ENCODE assay signal across 1 cellular context in genomic region chr9:136840877-136841645, GRCh38.
TF ChIP-seq lines count a peak whose summit lies in the region.

No MANE protein-coding gene starts in this region.

TF ChIP-seq in HepG2, 621 proteins besides CTCF, POLR2A, EP300 and RAD21 (continued from another document and continues in another):
- TF ChIP-seq ZFP62 (CRISPR knock-in tag; IDR thresholded peaks at IDR 0.05) (no peak), ZNF441 (CRISPR knock-in tag; IDR thresholded peaks at IDR 0.05; ENCODE audit: borderline replicate concordance) (no peak), RAD51 (IDR thresholded peaks at IDR 0.05; ENCODE audit: borderline replicate concordance) (no peak), HMGXB4 (CRISPR knock-in tag; IDR thresholded peaks at IDR 0.05; ENCODE audit: borderline replicate concordance in 1 of 2, low read depth in 1 of 2) (0 out of 4 replicates have a peak, but pooled peaks of 1 of the 2 experiments have one; percentile 37), TCF7L2 (IDR thresholded peaks at IDR 0.05; ENCODE audit: low read depth, low read length) (no peak), NCOR1 (IDR thresholded peaks at IDR 0.05; ENCODE audit: borderline replicate concordance, low read length) (no peak), IRX3 (CRISPR knock-in tag; IDR thresholded peaks at IDR 0.05; ENCODE audit: borderline replicate concordance, low read depth) (0 out of 2 replicates have a peak, but pooled peaks have one; percentile 51), BCL3 (CRISPR knock-in tag; IDR thresholded peaks at IDR 0.05) (no peak; the same call in 1 of the 2 replicates), RARA (CRISPR knock-in tag; IDR thresholded peaks at IDR 0.05) (no peak), DMAP1 (CRISPR knock-in tag; IDR thresholded peaks at IDR 0.05) (no peak; the same call in 1 of the 2 replicates), ATRX (CRISPR knock-in tag; IDR thresholded peaks at IDR 0.05; ENCODE audit: borderline replicate concordance) (no peak), ETV5 (CRISPR knock-in tag; IDR thresholded peaks at IDR 0.05; ENCODE audit: borderline replicate concordance) (no peak), ZNF30 (CRISPR knock-in tag; IDR thresholded peaks at IDR 0.05) (no peak), SMC3 (IDR thresholded peaks at IDR 0.05; ENCODE audit: low read length) (no peak), JDP2 (CRISPR knock-in tag; IDR thresholded peaks at IDR 0.05; ENCODE audit: borderline replicate concordance) (no peak), HES4 (CRISPR knock-in tag; IDR thresholded peaks at IDR 0.05; ENCODE audit: borderline replicate concordance) (no peak), MYC (CRISPR knock-in tag; IDR thresholded peaks at IDR 0.05; ENCODE audit: borderline replicate concordance) (no peak), RNF2 (conservative IDR thresholded peaks at IDR 0.05; ENCODE audit: low read depth) (no peak), ZNF709 (CRISPR knock-in tag; IDR thresholded peaks at IDR 0.05) (no peak), MED13 (CRISPR knock-in tag; IDR thresholded peaks at IDR 0.05) (no peak), ZUFSP (CRISPR knock-in tag; IDR thresholded peaks at IDR 0.05; ENCODE audit: borderline replicate concordance) (no peak), ZNF17 (CRISPR knock-in tag; IDR thresholded peaks at IDR 0.05) (no peak), HNRNPL (IDR thresholded peaks at IDR 0.05; ENCODE audit: low read depth, low read length) (peak; percentile 96), ZBTB43 (CRISPR knock-in tag; conservative IDR thresholded peaks at IDR 0.05) (no peak), PAX8 (CRISPR knock-in tag; IDR thresholded peaks at IDR 0.05; ENCODE audit: borderline replicate concordance) (no peak), DPF2 (CRISPR knock-in tag; IDR thresholded peaks at IDR 0.05; ENCODE audit: borderline replicate concordance, low read depth) (no peak), RNF219 (CRISPR knock-in tag; IDR thresholded peaks at IDR 0.05) (no peak), NFE2L1 (CRISPR knock-in tag; IDR thresholded peaks at IDR 0.05; ENCODE audit: borderline replicate concordance) (no peak), NFATC3 (CRISPR knock-in tag; IDR thresholded peaks at IDR 0.05) (0 out of 2 replicates have a peak, but pooled peaks have one; percentile 20), ZNF138 (CRISPR knock-in tag; IDR thresholded peaks at IDR 0.05; ENCODE audit: low read depth) (no peak), MYPOP (CRISPR knock-in tag; IDR thresholded peaks at IDR 0.05) (no peak), ZMYM3 (CRISPR knock-in tag; IDR thresholded peaks at IDR 0.05) (no peak), ATF3 (CRISPR knock-in tag; IDR thresholded peaks at IDR 0.05) (no peak), XBP1 (CRISPR knock-in tag; IDR thresholded peaks at IDR 0.05) (no peak), SYNCRIP (IDR thresholded peaks at IDR 0.05; ENCODE audit: insufficient read depth, low read depth, low read length) (no peak), RXRB (CRISPR knock-in tag; IDR thresholded peaks at IDR 0.05; ENCODE audit: borderline replicate concordance) (peak; percentile 46; the same call in 1 of the 2 replicates), E2F5 (CRISPR knock-in tag; conservative IDR thresholded peaks at IDR 0.05) (no peak), ZBTB3 (CRISPR knock-in tag; IDR thresholded peaks at IDR 0.05; ENCODE audit: borderline replicate concordance, low read depth) (peak; percentile 66; the same call in 1 of the 2 replicates), TCF12 (IDR thresholded peaks at IDR 0.05) (no peak), TCF12 (CRISPR knock-in tag; IDR thresholded peaks at IDR 0.05) (peak; percentile 60; the same call in 1 of the 2 replicates), MXD4 (CRISPR knock-in tag; IDR thresholded peaks at IDR 0.05) (no peak), ADNP (CRISPR knock-in tag; IDR thresholded peaks at IDR 0.05) (no peak), ZBTB34 (CRISPR knock-in tag; IDR thresholded peaks at IDR 0.05) (0 out of 2 replicates have a peak, but pooled peaks have one; percentile 26), HOXA5 (CRISPR knock-in tag; IDR thresholded peaks at IDR 0.05) (no peak), IKZF5 (CRISPR knock-in tag; IDR thresholded peaks at IDR 0.05) (no peak; the same call in 1 of the 2 replicates), ZKSCAN8 (CRISPR knock-in tag; IDR thresholded peaks at IDR 0.05; ENCODE audit: borderline replicate concordance) (no peak), ZNF574 (CRISPR knock-in tag; IDR thresholded peaks at IDR 0.05) (no peak; the same call in 1 of the 2 replicates), ZFAT (CRISPR knock-in tag; conservative IDR thresholded peaks at IDR 0.05) (no peak), YY1 (IDR thresholded peaks at IDR 0.05; ENCODE audit: insufficient read depth, insufficient replicate concordance, low read depth, low read length) (no peak), ZFP36L2 (CRISPR knock-in tag; IDR thresholded peaks at IDR 0.05) (no peak)
